ENCODE assay signal across 24 cellular contexts in the genomic region with DNA sequence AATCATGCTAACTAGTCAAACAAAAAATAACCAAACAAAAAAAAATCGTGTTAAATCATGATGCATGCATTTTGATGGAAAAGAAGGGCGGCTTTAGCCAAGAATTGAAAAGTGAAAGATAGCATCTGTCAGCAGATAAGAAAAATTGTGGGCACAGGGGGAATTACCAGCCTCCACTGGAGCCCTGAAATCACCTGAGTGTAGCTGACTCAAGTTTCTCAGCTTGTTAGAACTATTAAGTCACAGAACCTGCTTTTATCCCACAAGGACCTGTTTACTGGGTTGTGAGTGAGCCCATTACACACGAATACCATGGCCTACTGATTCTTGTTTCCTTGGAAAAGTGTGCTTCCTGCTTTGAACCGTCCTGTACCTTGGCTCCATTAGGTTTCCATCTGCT.
DNase-seq lines count a peak whose midpoint lies in the region; ATAC-seq, FAIRE-seq and TF ChIP-seq lines count a peak whose summit lies in the region.
"Had no signal": no experiment of that assay in that cellular context is flagged by ENCODE, and none has a peak within 500 bp of the region (broad histone marks: within the 10 kb centered on the region; RNA-seq: fewer than 3 reads in every experiment).

No MANE protein-coding gene starts in this region.

- SMC1A ChIA-PET in GM12878 (lab: Charles Lee; ENCODE audit: uncharacterized antibody, unreplicated experiment) = interaction anchor here (0.9 to 1.3 kb wide), 3 partner anchors 25 to 98 kb away, joined by 3 read pairs; no protein-coding TSS in a partner anchor

- peak; percentile 10 for DNase-seq in activated CD4-positive, alpha-beta memory T cell treated with anti-CD3 and anti-CD28 coated beads for 36 hours
- DNase-seq in activated CD4-positive, alpha-beta memory T cell treated with anti-CD3 and anti-CD28 coated beads, Interleukin-2, amount 10 ng/mL, durations not matched to agents 7 days and 5 days = no peak
- peak; percentile 33 for DNase-seq in stimulated activated CD4-positive, alpha-beta T cell treated with anti-CD3 and anti-CD28 coated beads, Interleukin-15, amount 100 ng/mL, for 24 hours
- no peak for DNase-seq in stimulated activated CD4-positive, alpha-beta T cell treated with anti-CD3 and anti-CD28 coated beads, Interleukin-4, amount 100 ng/mL, for 1 hour
- DNase-seq in GM23338 (ENCODE audit: low spot score) (no peak), GM12878 (ENCODE audit: low read depth, low spot score) (no peak), cortex of kidney (lab: John Stamatoyannopoulos, UW) (no peak)
- DNase-seq: Calu3; CD8-positive, alpha-beta memory T cell; IMR-90; NCI-H1105; NCI-H146; NCI-H2029; NCI-H2227 treated with DMSO at 0.1 percent for 48 hours; NCI-H510A; PC-9; RPMI8226; SHP77 treated with DMSO at 0.1 percent for 48 hours had no signal

- no peak for TF ChIP-seq CTCF in GM23338 (conservative IDR thresholded peaks at IDR 0.05; ENCODE audit: low read depth in 2 of 2)
- no peak for TF ChIP-seq CTCF in GM12878 (IDR thresholded peaks at IDR 0.05 in 2 of 3, conservative IDR thresholded peaks at IDR 0.05 in 1 of 3; ENCODE audit: control insufficient read depth in 2 of 3, extremely low read depth in 1 of 3, insufficient read depth in 1 of 3, low read depth in 3 of 3, low read length in 3 of 3)

- H2AFZ ChIP-seq in GM23338 = no peak overlapping the region
- H2AFZ ChIP-seq in GM12878 (ENCODE audit: control insufficient read depth, low read depth, low read length) = no peak overlapping the region
- H2AFZ ChIP-seq: PC-9 had no signal

- H3K9me2 ChIP-seq in GM23338 (ENCODE audit: insufficient read depth) = peaks cover 5% of the 10 kb centered on the region; the same call in 1 of the 2 replicates

- H3K9ac ChIP-seq in GM12878 (ENCODE audit: control insufficient read depth, insufficient read depth, low read length) = no peak overlapping the region
- H3K9ac ChIP-seq: KMS-11 had no signal

- 0% methylated on average over 4 of the region's 4 CpGs for WGBS in GM12878 (ENCODE audit: insufficient coverage, insufficient replicate concordance, low lambda C conversion rate, missing lambda C conversion rate)

- no peak for TF ChIP-seq RAD21 in GM12878 (IDR thresholded peaks at IDR 0.05; ENCODE audit: insufficient read depth, low read depth, low read length)

- CTCF ChIA-PET in activated CD4-positive, alpha-beta memory T cell treated with anti-CD3 and anti-CD28 coated beads for 36 hours (lab: Charles Lee) = interaction anchor here (0.6 kb wide), 1 partner anchor 10 kb away, joined by 3 read pairs; no protein-coding TSS in a partner anchor
- CTCF ChIA-PET in activated CD4-positive, alpha-beta memory T cell treated with anti-CD3 and anti-CD28 coated beads, Interleukin-2, amount 10 ng/mL, durations not matched to agents 7 days and 5 days (lab: Charles Lee) = no interaction called here
- CTCF ChIA-PET in GM12878 (lab: Yijun Ruan, JAX) = interaction anchor here (1.5 kb wide), 1 partner anchor 24 kb away, joined by 3 read pairs; no protein-coding TSS in a partner anchor

- H4K20me1 ChIP-seq in GM23338 (replicated peaks; ENCODE audit: insufficient read depth) (no peaks in the 10 kb centered on the region), GM12878 (ENCODE audit: control insufficient read depth, insufficient read depth) (no peaks in the 10 kb centered on the region)

- H3K79me2 ChIP-seq in GM23338 (replicated peaks; ENCODE audit: insufficient read depth) (no peaks in the 10 kb centered on the region), GM12878 (ENCODE audit: control insufficient read depth, insufficient read depth, low read length) (no peaks in the 10 kb centered on the region)

- H3K36me3 Mint-ChIP-seq in activated CD4-positive, alpha-beta memory T cell treated with anti-CD3 and anti-CD28 coated beads for 36 hours = no peaks in the 10 kb centered on the region
- H3K36me3 Mint-ChIP-seq in activated CD4-positive, alpha-beta memory T cell treated with anti-CD3 and anti-CD28 coated beads, Interleukin-2, amount 10 ng/mL, durations not matched to agents 7 days and 5 days (ENCODE audit: low read depth) = no peaks in the 10 kb centered on the region
- H3K36me3 Mint-ChIP-seq in GM23338 (ENCODE audit: low read depth) = no peaks in the 10 kb centered on the region
- H3K36me3 Mint-ChIP-seq: CD8-positive, alpha-beta memory T cell had no signal

- H3K36me3 ChIP-seq in GM23338 (ENCODE audit: insufficient read depth) = no peaks in the 10 kb centered on the region
- no peaks in the 10 kb centered on the region for H3K36me3 ChIP-seq in GM12878 (ENCODE audit: control insufficient read depth in 2 of 2, insufficient read depth in 2 of 2, low read length in 1 of 2)

- TF ChIP-seq EP300 in GM12878 (IDR thresholded peaks at IDR 0.05; ENCODE audit: borderline replicate concordance in 1 of 2, control insufficient read depth in 1 of 2, low read depth in 2 of 2, low read length in 2 of 2) = no peak

- H3K27me3 ChIP-seq in GM23338 (ENCODE audit: insufficient read depth) = no peaks in the 10 kb centered on the region
- H3K27me3 ChIP-seq in GM12878 (replicated peaks in 1 of 2; ENCODE audit: control insufficient read depth in 2 of 2, insufficient read depth in 2 of 2, low read length in 1 of 2) = no peaks in the 10 kb centered on the region

- intact Hi-C loops in activated CD4-positive, alpha-beta memory T cell treated with anti-CD3 and anti-CD28 coated beads for 36 hours (cut with micrococcal nuclease) = no loop called here
- intact Hi-C loops in GM12878 (cut with micrococcal nuclease; ENCODE audit: unreplicated experiment) = no loop called here

- H3K27ac ChIP-seq in GM23338 (ENCODE audit: low read depth) (no peak overlapping the region), GM12878 (ENCODE audit: control insufficient read depth, insufficient read depth) (no peak overlapping the region)
- H3K27ac ChIP-seq: C4-2B, KMS-11, PC-9 had no signal

- H3K9me3 ChIP-seq in GM12878 (replicated peaks; ENCODE audit: control insufficient read depth, insufficient read depth, low read length) = no peaks in the 10 kb centered on the region

- in situ Hi-C loops in GM12878 (cut with MboI) = no loop called here

- no peaks in the 10 kb centered on the region for H3K9me3 Mint-ChIP-seq in activated CD4-positive, alpha-beta memory T cell treated with anti-CD3 and anti-CD28 coated beads for 36 hours
- no peaks in the 10 kb centered on the region for H3K9me3 Mint-ChIP-seq in activated CD4-positive, alpha-beta memory T cell treated with anti-CD3 and anti-CD28 coated beads, Interleukin-2, amount 10 ng/mL, durations not matched to agents 7 days and 5 days
- H3K9me3 Mint-ChIP-seq in GM23338 = no peaks in the 10 kb centered on the region
- H3K9me3 Mint-ChIP-seq: CD8-positive, alpha-beta memory T cell had no signal

- TF ChIP-seq POLR2A in GM12878 (IDR thresholded peaks at IDR 0.05; ENCODE audit: low read depth, low read length) = no peak

- H3K4me1 ChIP-seq in GM23338 (ENCODE audit: insufficient read depth) (peaks cover 13% of the 10 kb centered on the region), GM12878 (ENCODE audit: control insufficient read depth, insufficient read depth, low read length) (no peaks in the 10 kb centered on the region)

- H3K27ac Mint-ChIP-seq in activated CD4-positive, alpha-beta memory T cell treated with anti-CD3 and anti-CD28 coated beads for 36 hours = no peak overlapping the region
- H3K27ac Mint-ChIP-seq in activated CD4-positive, alpha-beta memory T cell treated with anti-CD3 and anti-CD28 coated beads, Interleukin-2, amount 10 ng/mL, durations not matched to agents 7 days and 5 days = no peak overlapping the region
- H3K27ac Mint-ChIP-seq in GM23338 = no peak overlapping the region
- H3K27ac Mint-ChIP-seq: CD8-positive, alpha-beta memory T cell had no signal

- peaks cover 2% of the 10 kb centered on the region for H3K27me3 Mint-ChIP-seq in activated CD4-positive, alpha-beta memory T cell treated with anti-CD3 and anti-CD28 coated beads for 36 hours
- H3K27me3 Mint-ChIP-seq in activated CD4-positive, alpha-beta memory T cell treated with anti-CD3 and anti-CD28 coated beads, Interleukin-2, amount 10 ng/mL, durations not matched to agents 7 days and 5 days = peaks cover 2% of the 10 kb centered on the region
- peaks cover 2% of the 10 kb centered on the region for H3K27me3 Mint-ChIP-seq in GM23338 (ENCODE audit: insufficient read depth, low read depth, poor library complexity)

- H3K4me2 ChIP-seq in GM23338 (peak overlapping the region; percentile 19; the same call in 1 of the 2 replicates), GM12878 (ENCODE audit: control insufficient read depth, insufficient read depth) (0 out of 2 replicates have a peak overlapping the region, but pooled peaks have one; percentile 25)
- H3K4me2 ChIP-seq: KMS-11, PC-9 had no signal

- RAD21 ChIA-PET in GM12878 (lab: Charles Lee; ENCODE audit: unreplicated experiment) = interaction anchor here (1.3 kb wide), 1 partner anchor 10 kb away, joined by 3 read pairs; no protein-coding TSS in a partner anchor

- no TSS peak for BruUV-seq in GM12878 (replicated peaks; lab: Mats Ljungman, UMichigan)

- peaks cover 9% of the 10 kb centered on the region for H3K4me1 Mint-ChIP-seq in activated CD4-positive, alpha-beta memory T cell treated with anti-CD3 and anti-CD28 coated beads for 36 hours (ENCODE audit: low read depth)
- H3K4me1 Mint-ChIP-seq in activated CD4-positive, alpha-beta memory T cell treated with anti-CD3 and anti-CD28 coated beads, Interleukin-2, amount 10 ng/mL, durations not matched to agents 7 days and 5 days = no peaks in the 10 kb centered on the region
- peaks cover 20% of the 10 kb centered on the region for H3K4me1 Mint-ChIP-seq in GM23338
- H3K4me1 Mint-ChIP-seq: CD8-positive, alpha-beta memory T cell had no signal

- POLR2A ChIA-PET in activated CD4-positive, alpha-beta memory T cell treated with anti-CD3 and anti-CD28 coated beads for 36 hours (lab: Charles Lee) = no interaction called here
- POLR2A ChIA-PET in activated CD4-positive, alpha-beta memory T cell treated with anti-CD3 and anti-CD28 coated beads, Interleukin-2, amount 10 ng/mL, durations not matched to agents 7 days and 5 days (lab: Charles Lee) = no interaction called here
- POLR2A ChIA-PET in GM12878 (lab: Charles Lee) = interaction anchor here (0.6 kb wide), 1 partner anchor 558 kb away, joined by 3 read pairs; no protein-coding TSS in a partner anchor

- no peak for FAIRE-seq in GM12878 (lab: Jason Lieb, UNC)
- FAIRE-seq: A204.1, G401.6, GM18507, GM19239 had no signal

- ATAC-seq in GM23338 (no peak), GM12878 (peak; percentile 64)

- H3K4me3 ChIP-seq in GM23338 (no peak overlapping the region), GM12878 (no peak overlapping the region)
- H3K4me3 ChIP-seq: PC-9 had no signal

- H3F3A ChIP-seq in GM23338 (replicated peaks; ENCODE audit: low read depth) = no peaks in the 10 kb centered on the region

- H3K4me3 Mint-ChIP-seq in activated CD4-positive, alpha-beta memory T cell treated with anti-CD3 and anti-CD28 coated beads for 36 hours = no peak overlapping the region
- H3K4me3 Mint-ChIP-seq in activated CD4-positive, alpha-beta memory T cell treated with anti-CD3 and anti-CD28 coated beads, Interleukin-2, amount 10 ng/mL, durations not matched to agents 7 days and 5 days = no peak overlapping the region
- H3K4me3 Mint-ChIP-seq in GM23338 = no peak overlapping the region
- H3K4me3 Mint-ChIP-seq: CD8-positive, alpha-beta memory T cell had no signal

TF ChIP-seq in GM23338, 12 proteins besides CTCF, POLR2A, EP300 and RAD21 (continues in another document):
- TF ChIP-seq EZH2 (IDR thresholded peaks at IDR 0.05; ENCODE audit: low read depth, unreplicated experiment) = no peak

TF ChIP-seq in GM12878, 131 proteins besides CTCF, POLR2A, EP300 and RAD21 (continues in another document):
- no peak for TF ChIP-seq CBX3 (IDR thresholded peaks at IDR 0.05; ENCODE audit: borderline replicate concordance, low read depth)

Comparison
In these comparisons a context has a peak if more than half of its experiments do, and no peak if none do; other contexts are left out.
1. DNase-seq: peak in activated CD4-positive, alpha-beta memory T cell treated with anti-CD3 and anti-CD28 coated beads for 36 hours (single experiment) and stimulated activated CD4-positive, alpha-beta T cell treated with anti-CD3 and anti-CD28 coated beads, Interleukin-15, amount 100 ng/mL, for 24 hours (single experiment); none in activated CD4-positive, alpha-beta memory T cell treated with anti-CD3 and anti-CD28 coated beads, Interleukin-2, amount 10 ng/mL, durations not matched to agents 7 days and 5 days (single experiment), stimulated activated CD4-positive, alpha-beta T cell treated with anti-CD3 and anti-CD28 coated beads, Interleukin-4, amount 100 ng/mL, for 1 hour (single experiment), GM23338 (single experiment), GM12878 (single experiment) and cortex of kidney (single experiment).